ENCODE assay signal across 8 cellular contexts in genomic region chr4:82900335-82901128, GRCh38. TPM values are rescaled to one million over a fixed set of nuclear protein-coding genes. Genes with fewer than 3 reads are reported as not detected.
DNase-seq lines count a peak whose midpoint lies in the region; ATAC-seq, FAIRE-seq and TF ChIP-seq lines count a peak whose summit lies in the region.

THAP9 (plus strand) TSS chr4:82900735; CDS start chr4:82900803, 68 bp downstream.

- H3K9ac ChIP-seq in iPS-20b (ENCODE audit: low read depth, low read length) (peak within 1 kb of the TSS; percentile 98), skeletal muscle tissue (ENCODE audit: low read depth in 1 of 3, low read length in 3 of 3) (peak within 1 kb of the TSS; percentile 82 to 96 (median 94))

- H3K9me3 ChIP-seq in iPS-20b (ENCODE audit: insufficient read depth, low read depth, low read length) (no peaks in the 10 kb centered on the region), skeletal muscle tissue (ENCODE audit: control insufficient read depth in 3 of 3, low read length in 3 of 3) (no peaks in the 10 kb centered on the region)

- FAIRE-seq in bronchial epithelial cell (lab: Jason Lieb, UNC), result no peak

- TF ChIP-seq CTCF in VCaP (conservative IDR thresholded peaks at IDR 0.05) (no peak), bronchial epithelial cell (IDR thresholded peaks at IDR 0.05; ENCODE audit: insufficient read depth, low read length, severe bottlenecking) (no peak)

- H3K4me1 ChIP-seq in iPS-20b (ENCODE audit: insufficient read depth, low read length), result no peaks in the 10 kb centered on the region; the same call in 1 of the 2 replicates
- H3K4me1 ChIP-seq in skeletal muscle tissue (ENCODE audit: control insufficient read depth in 3 of 3, insufficient read depth in 3 of 3, low read length in 3 of 3), result peaks cover 4 to 27% (median 27%) of the 10 kb centered on the region in 3 donors

- peak within 1 kb of the TSS; percentile 91 for H3K27ac ChIP-seq in VCaP
- H3K27ac ChIP-seq in iPS-20b (ENCODE audit: low read length), result peak within 1 kb of the TSS; percentile 80
- peak within 1 kb of the TSS; percentile 99 for H3K27ac ChIP-seq in skeletal muscle tissue (ENCODE audit: low read depth, low read length)

- DNase-seq in AG08395 (ENCODE audit: low spot score), result peak; percentile 95
- DNase-seq in NCI-H2196 (lab: John Stamatoyannopoulos, UW; ENCODE audit: unreplicated experiment), result peak; percentile 90
- peak; percentile 98 for DNase-seq in bronchial epithelial cell (ENCODE audit: low read depth)

- no peaks in the 10 kb centered on the region for H3K36me3 ChIP-seq in bronchial epithelial cell (ENCODE audit: control insufficient read depth, insufficient read depth, low read length)
- H3K36me3 ChIP-seq in iPS-20b (ENCODE audit: insufficient read depth, low read depth, low read length), result peaks cover 47% of the 10 kb centered on the region
- H3K36me3 ChIP-seq in skeletal muscle tissue (ENCODE audit: control insufficient read depth in 3 of 3, insufficient read depth in 3 of 3, low read length in 3 of 3), result peaks cover 0 to 7% (median under 1%) of the 10 kb centered on the region in 3 donors

- ATAC-seq in GM18907 (IDR thresholded peaks at IDR 0.05; ENCODE audit: unreplicated experiment) (peak; percentile 92), HG03135 (IDR thresholded peaks at IDR 0.05; ENCODE audit: unreplicated experiment) (peak; percentile 90)

- H3K27me3 ChIP-seq in bronchial epithelial cell (ENCODE audit: control insufficient read depth, insufficient read depth, low read length) (no peaks in the 10 kb centered on the region), iPS-20b (ENCODE audit: insufficient read depth, low read length) (no peaks in the 10 kb centered on the region), skeletal muscle tissue (ENCODE audit: control insufficient read depth in 3 of 3, insufficient read depth in 3 of 3, low read length in 3 of 3) (no peaks in the 10 kb centered on the region)

- H3K4me3 ChIP-seq in bronchial epithelial cell (ENCODE audit: low read depth, low read length) (peak within 1 kb of the TSS; percentile 60), iPS-20b (ENCODE audit: low read length) (peak within 1 kb of the TSS; percentile 99), skeletal muscle tissue (ENCODE audit: low read length in 3 of 3) (peak within 1 kb of the TSS; percentile 95 to 99 (median 96))

RNA-seq across cellular contexts. Expression of gene THAP9, which starts in this region (rescaled TPM):
- total RNA-seq in bronchial epithelial cell, result 2.9 TPM in 2 replicates
- 9.9 TPM for total RNA-seq in skeletal muscle tissue

Comparison
In these comparisons a context has a peak if more than half of its experiments do, and no peak if none do; other contexts are left out.
1. Peak in every context shown above with its lines: DNase-seq, ATAC-seq, H3K4me3 ChIP-seq and H3K27ac ChIP-seq.